Comparison of ENCODE assay signal across 10 cellular contexts in the genomic region with DNA sequence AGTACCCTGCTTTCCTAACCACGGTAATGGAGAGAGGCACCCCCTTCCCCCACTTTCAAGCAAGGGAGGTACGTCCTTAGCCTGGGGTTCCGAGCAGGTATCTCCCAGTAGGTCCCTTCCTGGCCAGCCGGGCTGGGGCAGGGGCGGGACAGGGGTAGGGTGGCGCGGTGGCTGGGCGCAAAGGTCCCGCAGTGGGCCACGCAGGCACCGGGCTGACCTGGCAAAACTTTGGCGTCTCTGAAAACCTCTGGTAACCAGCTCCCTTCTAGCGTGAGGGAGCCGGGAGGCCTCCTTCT. TPM values are rescaled to one million over a fixed set of nuclear protein-coding genes. Genes with fewer than 3 reads are reported as not detected.
A peak's percentile ranks its signal among the peaks of the same experiment; 100 is the strongest.
DNase-seq lines count a peak whose midpoint lies in the region; ATAC-seq and TF ChIP-seq lines count a peak whose summit lies in the region.
"Had no signal": no experiment of that assay in that cellular context is flagged by ENCODE, and none has a peak within 500 bp of the region (broad histone marks: within the 10 kb centered on the region; RNA-seq: fewer than 3 reads in every experiment).

No MANE protein-coding gene starts in this region.

- no peak for DNase-seq in brain microvascular endothelial cell
- no peak for DNase-seq in kidney epithelial cell (ENCODE audit: low read depth)
- no peak for DNase-seq in anterior cingulate cortex (lab: John Stamatoyannopoulos, UW)
- no peak for DNase-seq in substantia nigra (lab: John Stamatoyannopoulos, UW)
- DNase-seq: cortex of kidney, NCI-H1436 treated with DMSO at 0.1 percent for 48 hours had no signal

- H3K4me1 ChIP-seq in HEK293 (ENCODE audit: control insufficient read depth, insufficient read depth, low read length): no peaks in the 10 kb centered on the region

- H3K4me1 Mint-ChIP-seq in stimulated activated memory B cell treated with anti-CD40 and anti-IgM and Interleukin-4, amounts not matched to agents 10 μg/mL and 1 μg/mL and 100 μg/mL, for 72 hours: peaks cover 26% of the 10 kb centered on the region

- peak overlapping the region; percentile 72 for H3K4me3 Mint-ChIP-seq in stimulated activated memory B cell treated with anti-CD40 and anti-IgM and Interleukin-4, amounts not matched to agents 10 μg/mL and 1 μg/mL and 100 μg/mL, for 72 hours

- H3K27ac ChIP-seq in HEK293 (ENCODE audit: extremely low read depth, low read depth, low read length) (no peak overlapping the region), brain microvascular endothelial cell (no peak overlapping the region), substantia nigra (ENCODE audit: low read depth, low read length, poor library complexity, severe bottlenecking) (no peak overlapping the region)

- in situ Hi-C loops in brain microvascular endothelial cell (cut with HindIII; ENCODE audit: low pct_ligation_motif_present, low sequenced_read_pairs): no loop called here

- H3K27me3 ChIP-seq in brain microvascular endothelial cell (replicated peaks) (no peaks in the 10 kb centered on the region), kidney epithelial cell (ENCODE audit: control insufficient read depth, insufficient read depth, low read length) (peaks cover 6% of the 10 kb centered on the region)

- no peak for ATAC-seq in stimulated activated memory B cell treated with anti-CD40 and anti-IgM and Interleukin-4, amounts not matched to agents 10 μg/mL and 1 μg/mL and 100 μg/mL, for 72 hours
- ATAC-seq in HG03439 (IDR thresholded peaks at IDR 0.05; ENCODE audit: unreplicated experiment) (no peak), GM18867 (IDR thresholded peaks at IDR 0.05; ENCODE audit: unreplicated experiment) (no peak)

- H3K9me3 ChIP-seq in HEK293 (ENCODE audit: control insufficient read depth, insufficient read depth, low read depth, low read length): no peaks in the 10 kb centered on the region

- H3K27me3 Mint-ChIP-seq in stimulated activated memory B cell treated with anti-CD40 and anti-IgM and Interleukin-4, amounts not matched to agents 10 μg/mL and 1 μg/mL and 100 μg/mL, for 72 hours: peaks cover 31% of the 10 kb centered on the region

- no peaks in the 10 kb centered on the region for H3K9me3 Mint-ChIP-seq in stimulated activated memory B cell treated with anti-CD40 and anti-IgM and Interleukin-4, amounts not matched to agents 10 μg/mL and 1 μg/mL and 100 μg/mL, for 72 hours

- H3K4me3 ChIP-seq in HEK293 (ENCODE audit: low read depth, low read length) (peak overlapping the region; percentile 41; the same call in 1 of the 2 replicates), brain microvascular endothelial cell (ENCODE audit: low read depth, low read length) (peak overlapping the region; percentile 47), kidney epithelial cell (ENCODE audit: low read depth, low read length) (peak overlapping the region; percentile 49)

- CTCF ChIA-PET in HEK293 (lab: Yijun Ruan, JAX): interaction anchor here (0.7 to 1.5 kb wide), 4 partner anchors 10 to 26 kb away, joined by 3 to 5 read pairs (median 4); no protein-coding TSS in a partner anchor

- H3K27ac Mint-ChIP-seq in stimulated activated memory B cell treated with anti-CD40 and anti-IgM and Interleukin-4, amounts not matched to agents 10 μg/mL and 1 μg/mL and 100 μg/mL, for 72 hours: peak overlapping the region; percentile 39

- H3K36me3 ChIP-seq in HEK293 (ENCODE audit: control insufficient read depth in 2 of 2, insufficient read depth in 1 of 2, low read length in 2 of 2) (no peaks in the 10 kb centered on the region), brain microvascular endothelial cell (replicated peaks) (no peaks in the 10 kb centered on the region), kidney epithelial cell (ENCODE audit: control insufficient read depth, insufficient read depth, low read length) (no peaks in the 10 kb centered on the region)

- POLR2A ChIA-PET in HEK293 (lab: Yijun Ruan, JAX): no interaction called here

- H3K36me3 Mint-ChIP-seq in stimulated activated memory B cell treated with anti-CD40 and anti-IgM and Interleukin-4, amounts not matched to agents 10 μg/mL and 1 μg/mL and 100 μg/mL, for 72 hours: no peaks in the 10 kb centered on the region

- no peak for TF ChIP-seq CTCF in HEK293 (tag by site-specific recombination; IDR thresholded peaks at IDR 0.05)
- no peak for TF ChIP-seq CTCF in brain microvascular endothelial cell (IDR thresholded peaks at IDR 0.05; ENCODE audit: low read depth, low read length, missing control alignments)
- no peak for TF ChIP-seq CTCF in kidney epithelial cell (IDR thresholded peaks at IDR 0.05; ENCODE audit: insufficient read depth, low read length, poor library complexity, severe bottlenecking)

TF ChIP-seq in HEK293, 187 proteins besides CTCF, POLR2A, EP300 and RAD21 (continues in another document):
- TF ChIP-seq ZSCAN23 (tag by site-specific recombination; IDR thresholded peaks at IDR 0.05) (no peak), ZNF324 (tag by site-specific recombination; IDR thresholded peaks at IDR 0.05) (no peak), ZNF529 (tag by site-specific recombination; IDR thresholded peaks at IDR 0.05; ENCODE audit: insufficient replicate concordance) (no peak), ZNF292 (tag by site-specific recombination; IDR thresholded peaks at IDR 0.05; ENCODE audit: borderline replicate concordance, low read depth) (no peak), ZNF341 (tag by site-specific recombination; IDR thresholded peaks at IDR 0.05; ENCODE audit: low read depth) (no peak), ZNF76 (tag by site-specific recombination; IDR thresholded peaks at IDR 0.05; ENCODE audit: borderline replicate concordance, low read depth) (no peak), ZNF155 (tag by site-specific recombination; IDR thresholded peaks at IDR 0.05) (no peak), ZNF571 (tag by site-specific recombination; IDR thresholded peaks at IDR 0.05) (no peak), ZNF24 (tag by site-specific recombination; IDR thresholded peaks at IDR 0.05) (no peak)
- TF ChIP-seq, protein P1, sequence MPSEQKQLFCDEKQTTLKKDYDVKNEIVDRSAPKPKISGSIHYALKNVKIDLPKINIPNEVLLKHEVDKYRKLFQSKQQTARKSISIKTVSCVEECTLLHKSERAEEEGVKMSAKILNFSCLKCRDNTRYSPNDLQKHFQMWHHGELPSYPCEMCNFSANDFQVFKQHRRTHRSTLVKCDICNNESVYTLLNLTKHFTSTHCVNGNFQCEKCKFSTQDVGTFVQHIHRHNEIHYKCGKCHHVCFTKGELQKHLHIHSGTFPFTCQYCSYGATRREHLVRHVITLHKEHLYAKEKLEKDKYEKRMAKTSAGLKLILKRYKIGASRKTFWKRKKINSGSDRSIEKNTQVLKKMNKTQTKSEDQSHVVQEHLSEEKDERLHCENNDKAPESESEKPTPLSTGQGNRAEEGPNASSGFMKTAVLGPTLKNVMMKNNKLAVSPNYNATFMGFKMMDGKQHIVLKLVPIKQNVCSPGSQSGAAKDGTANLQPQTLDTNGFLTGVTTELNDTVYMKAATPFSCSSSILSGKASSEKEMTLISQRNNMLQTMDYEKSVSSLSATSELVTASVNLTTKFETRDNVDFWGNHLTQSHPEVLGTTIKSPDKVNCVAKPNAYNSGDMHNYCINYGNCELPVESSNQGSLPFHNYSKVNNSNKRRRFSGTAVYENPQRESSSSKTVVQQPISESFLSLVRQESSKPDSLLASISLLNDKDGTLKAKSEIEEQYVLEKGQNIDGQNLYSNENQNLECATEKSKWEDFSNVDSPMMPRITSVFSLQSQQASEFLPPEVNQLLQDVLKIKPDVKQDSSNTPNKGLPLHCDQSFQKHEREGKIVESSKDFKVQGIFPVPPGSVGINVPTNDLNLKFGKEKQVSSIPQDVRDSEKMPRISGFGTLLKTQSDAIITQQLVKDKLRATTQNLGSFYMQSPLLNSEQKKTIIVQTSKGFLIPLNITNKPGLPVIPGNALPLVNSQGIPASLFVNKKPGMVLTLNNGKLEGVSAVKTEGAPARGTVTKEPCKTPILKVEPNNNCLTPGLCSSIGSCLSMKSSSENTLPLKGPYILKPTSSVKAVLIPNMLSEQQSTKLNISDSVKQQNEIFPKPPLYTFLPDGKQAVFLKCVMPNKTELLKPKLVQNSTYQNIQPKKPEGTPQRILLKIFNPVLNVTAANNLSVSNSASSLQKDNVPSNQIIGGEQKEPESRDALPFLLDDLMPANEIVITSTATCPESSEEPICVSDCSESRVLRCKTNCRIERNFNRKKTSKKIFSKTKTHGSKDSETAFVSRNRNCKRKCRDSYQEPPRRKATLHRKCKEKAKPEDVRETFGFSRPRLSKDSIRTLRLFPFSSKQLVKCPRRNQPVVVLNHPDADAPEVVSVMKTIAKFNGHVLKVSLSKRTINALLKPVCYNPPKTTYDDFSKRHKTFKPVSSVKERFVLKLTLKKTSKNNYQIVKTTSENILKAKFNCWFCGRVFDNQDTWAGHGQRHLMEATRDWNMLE (tag by site-specific recombination; conservative IDR thresholded peaks at IDR 0.05; ENCODE audit: low read depth): no peak
- TF ChIP-seq, protein P2, sequence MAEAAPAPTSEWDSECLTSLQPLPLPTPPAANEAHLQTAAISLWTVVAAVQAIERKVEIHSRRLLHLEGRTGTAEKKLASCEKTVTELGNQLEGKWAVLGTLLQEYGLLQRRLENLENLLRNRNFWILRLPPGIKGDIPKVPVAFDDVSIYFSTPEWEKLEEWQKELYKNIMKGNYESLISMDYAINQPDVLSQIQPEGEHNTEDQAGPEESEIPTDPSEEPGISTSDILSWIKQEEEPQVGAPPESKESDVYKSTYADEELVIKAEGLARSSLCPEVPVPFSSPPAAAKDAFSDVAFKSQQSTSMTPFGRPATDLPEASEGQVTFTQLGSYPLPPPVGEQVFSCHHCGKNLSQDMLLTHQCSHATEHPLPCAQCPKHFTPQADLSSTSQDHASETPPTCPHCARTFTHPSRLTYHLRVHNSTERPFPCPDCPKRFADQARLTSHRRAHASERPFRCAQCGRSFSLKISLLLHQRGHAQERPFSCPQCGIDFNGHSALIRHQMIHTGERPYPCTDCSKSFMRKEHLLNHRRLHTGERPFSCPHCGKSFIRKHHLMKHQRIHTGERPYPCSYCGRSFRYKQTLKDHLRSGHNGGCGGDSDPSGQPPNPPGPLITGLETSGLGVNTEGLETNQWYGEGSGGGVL (tag by site-specific recombination; IDR thresholded peaks at IDR 0.05): no peak

RNA-seq across cellular contexts. Expression of a gene that starts 0.3 kb away (rescaled TPM):
- 4.2 and 4.5 TPM in 2 replicates for total RNA-seq in kidney epithelial cell

RNA-seq across cellular contexts. Expression of a gene that starts 54.4 kb away (rescaled TPM):
- 4.5 and 6.1 TPM in 2 replicates for total RNA-seq in kidney epithelial cell
